ENCODE assay signal across 23 cellular contexts in the genomic region with DNA sequence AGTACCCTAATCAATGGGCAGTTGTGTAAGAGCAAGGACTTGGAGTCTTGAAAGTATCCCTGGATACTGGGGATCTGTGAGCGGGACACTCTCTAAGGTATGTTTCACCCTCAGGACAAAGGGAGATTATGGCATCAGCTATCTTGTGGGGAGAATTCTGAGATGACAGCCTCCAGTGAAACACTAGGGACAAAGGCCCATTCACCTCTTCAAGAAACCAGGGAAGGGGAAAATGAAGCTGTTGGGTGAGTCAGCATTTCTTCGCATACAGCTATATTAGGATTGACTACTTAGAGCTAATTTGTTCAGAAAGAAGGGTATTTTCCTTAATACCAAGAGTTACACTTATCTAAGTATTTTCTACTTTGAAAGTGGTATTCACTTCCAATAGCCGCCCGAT. TPM values are rescaled to one million over a fixed set of nuclear protein-coding genes. Genes with fewer than 3 reads are reported as not detected.
DNase-seq lines count a peak whose midpoint lies in the region; ATAC-seq, FAIRE-seq and TF ChIP-seq lines count a peak whose summit lies in the region.
"Had no signal": no experiment of that assay in that cellular context is flagged by ENCODE, and none has a peak within 500 bp of the region (broad histone marks: within the 10 kb centered on the region; RNA-seq: fewer than 3 reads in every experiment).

No MANE protein-coding gene starts in this region.

- intact Hi-C loops in HepG2 (cut with micrococcal nuclease; ENCODE audit: unreplicated experiment) (no loop called here), right lobe of liver (cut with DNase I) (no loop called here), esophagus muscularis mucosa (cut with DNase I) (no loop called here), Caco-2 (cut with micrococcal nuclease; ENCODE audit: unreplicated experiment) (no loop called here)

- H3K36me3 Mint-ChIP-seq in neural crest cell (ENCODE audit: low read depth) (no peaks in the 10 kb centered on the region), Caco-2 (ENCODE audit: insufficient read depth, unreplicated experiment) (no peaks in the 10 kb centered on the region)
- H3K36me3 Mint-ChIP-seq: CD4-positive, alpha-beta memory T cell had no signal

- BruUV-seq in HepG2 (replicated peaks; lab: Mats Ljungman, UMichigan) (no TSS peak), Caco-2 (replicated peaks; lab: Mats Ljungman, UMichigan) (no TSS peak)

- H3K4me3 ChIP-seq in HepG2 (replicated peaks in 1 of 3; ENCODE audit: insufficient read depth in 1 of 3, low read depth in 2 of 3, low read length in 3 of 3) (no peak overlapping the region), right lobe of liver (no peak overlapping the region), esophagus muscularis mucosa (no peak overlapping the region), Caco-2 (ENCODE audit: low read depth, low read length) (no peak overlapping the region)
- H3K4me3 ChIP-seq: GM12878, GM23338 had no signal

- CTCF ChIA-PET in HepG2 (lab: Yijun Ruan, JAX; ENCODE audit: low intra/inter-chr PET ratio, low total read pairs) (no interaction called here), Caco-2 (lab: Charles Lee) (interaction anchor here (0.9 kb wide), 1 partner anchor 30 kb away, joined by 3 read pairs; no protein-coding TSS in a partner anchor)

- H3K4me3 Mint-ChIP-seq in neural crest cell, result no peak overlapping the region
- no peak overlapping the region for H3K4me3 Mint-ChIP-seq in Caco-2 (ENCODE audit: unreplicated experiment)
- H3K4me3 Mint-ChIP-seq: CD4-positive, alpha-beta memory T cell; GM23338; H9 had no signal

- ATAC-seq in HepG2, result no peak
- no peak for ATAC-seq in right lobe of liver
- ATAC-seq: GM12878, GM23338, HCT116 had no signal

- TF ChIP-seq POLR2A in HepG2 (IDR thresholded peaks at IDR 0.05; ENCODE audit: insufficient read depth in 1 of 2, low read depth in 2 of 2, low read length in 2 of 2), result no peak
- TF ChIP-seq POLR2A in right lobe of liver (IDR thresholded peaks at IDR 0.05), result no peak
- no peak for TF ChIP-seq POLR2A in esophagus muscularis mucosa (IDR thresholded peaks at IDR 0.05; ENCODE audit: low read depth)

- POLR2A ChIA-PET in HepG2 (lab: Yijun Ruan, JAX), result no interaction called here
- POLR2A ChIA-PET in Caco-2 (lab: Charles Lee), result no interaction called here

- H4K20me1 ChIP-seq in HepG2 (ENCODE audit: insufficient read depth, low read length), result no peaks in the 10 kb centered on the region

- in situ Hi-C loops in HepG2 (cut with HindIII; ENCODE audit: extremely low pct_ligation_motif_present, low pct_unique_long_range_greater_than_20kb), result no loop called here

- H3K27ac Mint-ChIP-seq in neural crest cell (ENCODE audit: unreplicated experiment), result peak overlapping the region; percentile 68
- H3K27ac Mint-ChIP-seq in Caco-2 (ENCODE audit: unreplicated experiment), result no peak overlapping the region
- H3K27ac Mint-ChIP-seq: CD4-positive, alpha-beta memory T cell; GM23338; H9 had no signal

- H3K27me3 ChIP-seq in HepG2 (ENCODE audit: control insufficient read depth in 1 of 2, insufficient read depth in 2 of 2, low read length in 2 of 2) (peaks cover 0 to 12% of the 10 kb centered on the region in 2 experiments; a peak in 2 of 5 replicates), right lobe of liver (no peaks in the 10 kb centered on the region), esophagus muscularis mucosa (no peaks in the 10 kb centered on the region), Caco-2 (replicated peaks; ENCODE audit: control insufficient read depth, insufficient read depth, low read length) (no peaks in the 10 kb centered on the region; the same call in 1 of the 2 replicates)

- FAIRE-seq in HepG2 (lab: Jason Lieb, UNC), result no peak
- FAIRE-seq: D721Med, GM12878, GM19239 had no signal

- TF ChIP-seq EP300 in HepG2 (IDR thresholded peaks at IDR 0.05; ENCODE audit: low read depth in 2 of 2, low read length in 2 of 2) (no peak), HepG2 (CRISPR knock-in tag; IDR thresholded peaks at IDR 0.05; ENCODE audit: borderline replicate concordance) (no peak), esophagus muscularis mucosa (IDR thresholded peaks at IDR 0.05) (no peak)

- no peak overlapping the region for H3K27ac ChIP-seq in HepG2 (ENCODE audit: extremely low read length, insufficient read depth, low read length)
- no peak overlapping the region for H3K27ac ChIP-seq in right lobe of liver
- no peak overlapping the region for H3K27ac ChIP-seq in esophagus muscularis mucosa (replicated peaks in 1 of 4)

- DNase-seq in HepG2 (ENCODE audit: low spot score) (no peak), right lobe of liver (no peak), RPMI7951 (ENCODE audit: low read depth) (peak; percentile 31), foreskin melanocyte (peak; percentile 37), neural crest cell (ENCODE audit: low read depth, low spot score) (no peak), SKM-1 treated with dmso at 0.1 percent for 144 hours (lab: John Stamatoyannopoulos, UW; ENCODE audit: unreplicated experiment) (no peak), esophagus muscularis mucosa (ENCODE audit: extremely low spot score) (no peak), Caco-2 (no peak)
- DNase-seq: 8988T; C1 segment of cervical spinal cord; CD4-positive, alpha-beta memory T cell; DMS 273 treated with DMSO at 0.1 percent for 48 hours; DMS79; EL; GDM1; H9 had no signal

- TF ChIP-seq CTCF in HepG2 (CRISPR knock-in tag; IDR thresholded peaks at IDR 0.05) (no peak), right lobe of liver (IDR thresholded peaks at IDR 0.05) (no peak), neural crest cell (conservative IDR thresholded peaks at IDR 0.05) (no peak), esophagus muscularis mucosa (IDR thresholded peaks at IDR 0.05) (no peak), Caco-2 (IDR thresholded peaks at IDR 0.05; ENCODE audit: insufficient read depth in 1 of 2, low read depth in 1 of 2, low read length in 1 of 2, severe bottlenecking in 1 of 2, unreplicated experiment in 1 of 2) (no peak)

- H3K4me1 Mint-ChIP-seq in neural crest cell (peaks cover 8% of the 10 kb centered on the region), Caco-2 (ENCODE audit: low read depth, unreplicated experiment) (no peaks in the 10 kb centered on the region)
- H3K4me1 Mint-ChIP-seq: CD4-positive, alpha-beta memory T cell; H9 had no signal

- peaks cover 9% of the 10 kb centered on the region for H3K9me3 Mint-ChIP-seq in neural crest cell
- H3K9me3 Mint-ChIP-seq in Caco-2 (ENCODE audit: unreplicated experiment), result no peaks in the 10 kb centered on the region
- H3K9me3 Mint-ChIP-seq: CD4-positive, alpha-beta memory T cell; GM23338; H9 had no signal

- H3K9me3 ChIP-seq in HepG2 (ENCODE audit: low read length), result no peaks in the 10 kb centered on the region
- no peaks in the 10 kb centered on the region for H3K9me3 ChIP-seq in right lobe of liver
- H3K9me3 ChIP-seq in esophagus muscularis mucosa, result no peaks in the 10 kb centered on the region
- no peaks in the 10 kb centered on the region for H3K9me3 ChIP-seq in Caco-2

- no peak overlapping the region for H3K9ac ChIP-seq in HepG2 (ENCODE audit: insufficient read depth, low read depth, low read length)

- no peaks in the 10 kb centered on the region for H3K79me2 ChIP-seq in HepG2 (ENCODE audit: insufficient read depth, low read length)

- WGBS in HepG2 (ENCODE audit: low lambda C conversion rate), result 24% methylated on average over 4 of the region's 4 CpGs
- WGBS in right lobe of liver (ENCODE audit: insufficient coverage, low coverage, low lambda C conversion rate, missing lambda C conversion rate), result 53% methylated on average over 4 of the region's 4 CpGs
- WGBS in esophagus muscularis mucosa, result 95% methylated on average over 4 of the region's 4 CpGs

- H3K36me3 ChIP-seq in HepG2 (replicated peaks in 1 of 2; ENCODE audit: control insufficient read depth in 1 of 2, insufficient read depth in 2 of 2, low read length in 2 of 2), result no peaks in the 10 kb centered on the region
- H3K36me3 ChIP-seq in right lobe of liver, result no peaks in the 10 kb centered on the region
- no peaks in the 10 kb centered on the region for H3K36me3 ChIP-seq in esophagus muscularis mucosa
- no peaks in the 10 kb centered on the region for H3K36me3 ChIP-seq in Caco-2 (ENCODE audit: control insufficient read depth, insufficient read depth, low read length)

- H3K4me1 ChIP-seq in HepG2 (ENCODE audit: insufficient read depth, low read length) (no peaks in the 10 kb centered on the region), right lobe of liver (no peaks in the 10 kb centered on the region), esophagus muscularis mucosa (no peaks in the 10 kb centered on the region), Caco-2 (no peaks in the 10 kb centered on the region)

- H2AFZ ChIP-seq in HepG2 (ENCODE audit: low read length), result no peak overlapping the region
- H2AFZ ChIP-seq: GM23338 had no signal

- TF ChIP-seq RAD21 in HepG2 (CRISPR knock-in tag; IDR thresholded peaks at IDR 0.05), result no peak

- H3K4me2 ChIP-seq in HepG2 (ENCODE audit: low read depth, low read length), result no peak overlapping the region
- H3K4me2 ChIP-seq: GM23338 had no signal

- H3K27me3 Mint-ChIP-seq in neural crest cell (ENCODE audit: low read depth) (no peaks in the 10 kb centered on the region), Caco-2 (ENCODE audit: insufficient read depth, unreplicated experiment) (peaks cover 17% of the 10 kb centered on the region)

RNA-seq across cellular contexts. Expression of a gene that starts 35.9 kb away (rescaled TPM):
- not detected in 2 replicates for total RNA-seq in HepG2 (2016; rRNA removed; fragmentation: Illumina TruSeq; extraction: Trizol)
- not detected in 2 replicates for total RNA-seq in HepG2 (2016; cell fraction: cytosol; rRNA removed; fragmentation: Illumina TruSeq; extraction: Trizol; ENCODE audit: low read depth)
- not detected in 2 replicates for total RNA-seq in HepG2 (2016; cell fraction: insoluble cytoplasmic fraction; rRNA removed; fragmentation: Illumina TruSeq; extraction: Trizol)
- not detected in 2 replicates for total RNA-seq in HepG2 (2016; cell fraction: membrane; rRNA removed; fragmentation: Illumina TruSeq; extraction: Trizol)
- not detected in 2 replicates for total RNA-seq in HepG2 (2016; cell fraction: nucleus; rRNA removed; fragmentation: Illumina TruSeq; extraction: Trizol)
- not detected in 2 replicates for polyA plus RNA-seq in HepG2 (2011; rRNA removed)
- polyA plus RNA-seq in HepG2 (2011; cell fraction: cytosol; rRNA removed), result not detected in 2 replicates
- polyA plus RNA-seq in HepG2 (2011; cell fraction: nucleus; rRNA removed), result not detected in 2 replicates
- 0.04 and 0.13 TPM in 2 replicates for polyA plus RNA-seq in HepG2 (2012)
- polyA plus RNA-seq in HepG2 (2016; cell fraction: cytosol; fragmentation: Illumina TruSeq; extraction: Trizol; ENCODE audit: low read depth), result not detected in 2 replicates
- polyA plus RNA-seq in HepG2 (2016; cell fraction: insoluble cytoplasmic fraction; fragmentation: Illumina TruSeq; extraction: Trizol; ENCODE audit: low read depth), result not detected in 2 replicates
- not detected in 2 replicates for polyA plus RNA-seq in HepG2 (2016; cell fraction: membrane; fragmentation: Illumina TruSeq; extraction: Trizol; ENCODE audit: low read depth)
- not detected in 2 replicates for polyA plus RNA-seq in HepG2 (2016; cell fraction: nucleus; fragmentation: Illumina TruSeq; extraction: Trizol; ENCODE audit: insufficient read depth, low read depth)
- polyA minus RNA-seq in HepG2 (2011; rRNA and poly(A)+ RNA removed; ENCODE audit: low replicate concordance), result not detected in 2 replicates
- polyA minus RNA-seq in HepG2 (2011; cell fraction: cytosol; rRNA and poly(A)+ RNA removed), result not detected in 2 replicates
- polyA minus RNA-seq in HepG2 (2011; cell fraction: nucleus; rRNA and poly(A)+ RNA removed), result not detected in 2 replicates
- not detected for total RNA-seq in right lobe of liver
- total RNA-seq in RPMI7951 (2014; rRNA removed; shearing (Covaris generic)), result not detected in 2 replicates
- not detected in 2 replicates for total RNA-seq in neural crest cell
- not detected for total RNA-seq in esophagus muscularis mucosa
- total RNA-seq in Caco-2 (2022), result not detected in 2 replicates
- total RNA-seq: A673; CD4-positive, alpha-beta memory T cell; GM12878; GM23338; H9 had no signal
- polyA plus RNA-seq: BJ; CD4-positive, alpha-beta memory T cell; GM12878; GM23338 had no signal

Comparison
In these comparisons a context has a peak if more than half of its experiments do, and no peak if none do; other contexts are left out.
1. DNase-seq: peak in RPMI7951 (single experiment) and foreskin melanocyte (single experiment); none in HepG2 (single experiment), right lobe of liver (0 of 3), neural crest cell (single experiment), SKM-1 treated with dmso at 0.1 percent for 144 hours (single experiment), esophagus muscularis mucosa (single experiment) and Caco-2 (0 of 2).